ENCODE assay signal across 1 cellular context in genomic region chr2:171956135-171956830, GRCh38.
TF ChIP-seq lines count a peak whose summit lies in the region.

No MANE protein-coding gene starts in this region.

TF ChIP-seq in GM23338, 12 proteins besides CTCF, POLR2A, EP300 and RAD21 (continued from another document):
- no peak for TF ChIP-seq EZH2 (IDR thresholded peaks at IDR 0.05; ENCODE audit: low read depth, unreplicated experiment)
